In genomic region chr17:28861393-28862203, GRCh38 we compare ENCODE assay signal across 1 cellular context.
A peak's percentile ranks its signal among the peaks of the same experiment; 100 is the strongest.
TF ChIP-seq lines count a peak whose summit lies in the region.

No MANE protein-coding gene starts in this region.

TF ChIP-seq in K562, 482 proteins besides CTCF, POLR2A, EP300 and RAD21 (continued from another document and continues in another):
- no peak for TF ChIP-seq TRIM25 (IDR thresholded peaks at IDR 0.05; ENCODE audit: borderline replicate concordance)
- TF ChIP-seq PTBP1 (IDR thresholded peaks at IDR 0.05; ENCODE audit: low read depth, low read length) = no peak
- TF ChIP-seq ZBTB12 (CRISPR knock-in tag; IDR thresholded peaks at IDR 0.05) = no peak
- TF ChIP-seq TAF1 (IDR thresholded peaks at IDR 0.05; ENCODE audit: control insufficient read depth, extremely low read depth, insufficient read depth, low read length, severe bottlenecking) = peak; percentile 54
- no peak for TF ChIP-seq SIN3B (IDR thresholded peaks at IDR 0.05; ENCODE audit: low read depth)
- TF ChIP-seq ZNF551 (CRISPR knock-in tag; IDR thresholded peaks at IDR 0.05) = no peak
- TF ChIP-seq E2F5 (CRISPR knock-in tag; IDR thresholded peaks at IDR 0.05) = no peak
- no peak for TF ChIP-seq CUX1 (CRISPR knock-in tag; IDR thresholded peaks at IDR 0.05)
- TF ChIP-seq ZNF395 (CRISPR knock-in tag; IDR thresholded peaks at IDR 0.05) = 0 out of 2 replicates have a peak, but pooled peaks have one; percentile 39
- TF ChIP-seq KLF6 (CRISPR knock-in tag; IDR thresholded peaks at IDR 0.05; ENCODE audit: borderline replicate concordance) = peak; percentile 24; the same call in 1 of the 2 replicates
- TF ChIP-seq FOXP1 (CRISPR knock-in tag; IDR thresholded peaks at IDR 0.05) = no peak; the same call in none of the 2 replicates
- peak in 1 of 2 experiments; percentile 29; a peak in 1 of 4 replicates for TF ChIP-seq KDM1A (IDR thresholded peaks at IDR 0.05)
- no peak for TF ChIP-seq RFX7 (CRISPR knock-in tag; IDR thresholded peaks at IDR 0.05)
- no peak; the same call in 1 of the 2 replicates for TF ChIP-seq CREB1 (IDR thresholded peaks at IDR 0.05)
- TF ChIP-seq CREB1 (CRISPR knock-in tag; IDR thresholded peaks at IDR 0.05) = no peak
- TF ChIP-seq ZHX1 (conservative IDR thresholded peaks at IDR 0.05; ENCODE audit: low read length) = no peak
- TF ChIP-seq CGGBP1 (CRISPR knock-in tag; IDR thresholded peaks at IDR 0.05) = 0 out of 2 replicates have a peak, but pooled peaks have one; percentile 27
- no peak for TF ChIP-seq XRCC3 (IDR thresholded peaks at IDR 0.05)
- no peak for TF ChIP-seq ZFP1 (CRISPR knock-in tag; IDR thresholded peaks at IDR 0.05)
- TF ChIP-seq SP2 (IDR thresholded peaks at IDR 0.05; ENCODE audit: extremely low read depth, low read depth, low read length, poor library complexity, severe bottlenecking) = no peak
- no peak for TF ChIP-seq TFAP4 (CRISPR knock-in tag; IDR thresholded peaks at IDR 0.05; ENCODE audit: borderline replicate concordance)
- TF ChIP-seq ZNF24 (IDR thresholded peaks at IDR 0.05) = peak; percentile 12; the same call in 1 of the 2 replicates
- TF ChIP-seq ZNF384 (IDR thresholded peaks at IDR 0.05; ENCODE audit: low read depth, low read length) = no peak
- TF ChIP-seq ZNF830 (CRISPR knock-in tag; IDR thresholded peaks at IDR 0.05) = no peak
- peak; percentile 5; the same call in 1 of the 2 replicates for TF ChIP-seq ETV1 (tag; conservative IDR thresholded peaks at IDR 0.05; ENCODE audit: low read depth)
- TF ChIP-seq POLR2AphosphoS2 (IDR thresholded peaks at IDR 0.05; ENCODE audit: low read length) = peak; percentile 96
- TF ChIP-seq HDAC8 (tag; IDR thresholded peaks at IDR 0.05) = 0 out of 2 replicates have a peak, but pooled peaks have one; percentile 32
- TF ChIP-seq ZNF696 (CRISPR knock-in tag; conservative IDR thresholded peaks at IDR 0.05) = 0 out of 2 replicates have a peak, but pooled peaks have one; percentile 17
- TF ChIP-seq FOXK2 (conservative IDR thresholded peaks at IDR 0.05 in 1 of 2, IDR thresholded peaks at IDR 0.05 in 1 of 2; ENCODE audit: low read depth in 2 of 2) = peak; percentile 39 to 40; a peak in 2 of 4 replicates
- no peak for TF ChIP-seq SPI1 (IDR thresholded peaks at IDR 0.05; ENCODE audit: borderline replicate concordance, low read depth, low read length)
- TF ChIP-seq STAT6 (CRISPR knock-in tag; IDR thresholded peaks at IDR 0.05) = no peak
- no peak for TF ChIP-seq SMAD3 (CRISPR knock-in tag; conservative IDR thresholded peaks at IDR 0.05)
- no peak for TF ChIP-seq NCOA6 (IDR thresholded peaks at IDR 0.05)
- TF ChIP-seq POLR2G (IDR thresholded peaks at IDR 0.05; ENCODE audit: low read depth, low read length) = peak; percentile 55
- TF ChIP-seq ATF6 (CRISPR knock-in tag; IDR thresholded peaks at IDR 0.05) = no peak
- no peak for TF ChIP-seq KLF13 (tag; IDR thresholded peaks at IDR 0.05; ENCODE audit: borderline replicate concordance, low read depth)
- TF ChIP-seq HDGF (IDR thresholded peaks at IDR 0.05) = peak; percentile 78; the same call in 1 of the 2 replicates
- no peak for TF ChIP-seq TCF7L2 (IDR thresholded peaks at IDR 0.05; ENCODE audit: low read depth, low read length)
- no peak for TF ChIP-seq SNIP1 (IDR thresholded peaks at IDR 0.05; ENCODE audit: low read depth)
- no peak for TF ChIP-seq NR3C1 (CRISPR knock-in tag; IDR thresholded peaks at IDR 0.05)
- no peak for TF ChIP-seq E2F4 (CRISPR knock-in tag; IDR thresholded peaks at IDR 0.05; ENCODE audit: low read depth)
- no peak for TF ChIP-seq ZBTB17 (CRISPR knock-in tag; IDR thresholded peaks at IDR 0.05)
